13 cellular contexts compared by ENCODE assay signal in genomic region chr7:75967573-75967997, GRCh38. TPM values are rescaled to one million over a fixed set of nuclear protein-coding genes. Genes with fewer than 3 reads are reported as not detected.
DNase-seq lines count a peak whose midpoint lies in the region; ATAC-seq and TF ChIP-seq lines count a peak whose summit lies in the region.
"Had no signal": no experiment of that assay in that cellular context is flagged by ENCODE, and none has a peak within 500 bp of the region (broad histone marks: within the 10 kb centered on the region; RNA-seq: fewer than 3 reads in every experiment).

No MANE protein-coding gene starts in this region.

- H3K27me3 ChIP-seq in Peyer's patch (no peaks in the 10 kb centered on the region), psoas muscle (ENCODE audit: insufficient read depth in 3 of 3, low read length in 2 of 3) (no peaks in the 10 kb centered on the region)
- H3K27me3 ChIP-seq: SJSA1 had no signal

- WGBS in psoas muscle, 3 donors, result 38 to 51% (median 43%) methylated on average over 12 of the region's 12 CpGs

- H3K36me3 ChIP-seq in Peyer's patch (peaks cover 0 to 22% (median 0%) of the 10 kb centered on the region in 3 donors), psoas muscle (ENCODE audit: insufficient read depth in 1 of 2, low read depth in 1 of 2) (no peaks in the 10 kb centered on the region)

- H3K27ac ChIP-seq in Peyer's patch (peak overlapping the region; percentile 60 to 88 (median 67)), psoas muscle (peak overlapping the region; percentile 98)
- H3K27ac ChIP-seq: SJSA1 had no signal

- TF ChIP-seq CTCF in Peyer's patch (IDR thresholded peaks at IDR 0.05) (no peak), glutamatergic neuron (IDR thresholded peaks at IDR 0.05; ENCODE audit: partially characterized antibody, unreplicated experiment) (no peak), psoas muscle (IDR thresholded peaks at IDR 0.05) (no peak), omental fat pad (IDR thresholded peaks at IDR 0.05) (no peak)

- H3K4me3 ChIP-seq in Peyer's patch (no peak overlapping the region), psoas muscle (peak overlapping the region; percentile 24)
- H3K4me3 ChIP-seq: SJSA1 had no signal

- H3K4me1 ChIP-seq in Peyer's patch (peaks cover 0 to 39% (median 0%) of the 10 kb centered on the region in 4 donors), psoas muscle (peaks cover 88% of the 10 kb centered on the region)

- DNase-seq in GF-D8 (lab: John Stamatoyannopoulos, UW) (peak; percentile 76), Peyer's patch (no peak), glutamatergic neuron (no peak), psoas muscle (no peak), omental fat pad (ENCODE audit: low spot score) (no peak), mucosa of gallbladder (ENCODE audit: low spot score) (no peak)
- DNase-seq in activated T-cell treated with anti-CD3 and anti-CD28 coated beads, Interleukin-2, amount 50 U/mL, for 48 hours, result no peak
- DNase-seq: effector CD8-positive, alpha-beta T cell; Karpas-422; kidney glomerular epithelial cell; stimulated activated CD4-positive, alpha-beta T cell treated with anti-CD3 and anti-CD28 coated beads, Interleukin-4, amount 100 ng/mL, for 1 hour had no signal

- intact Hi-C loops in psoas muscle (cut with DNase I), result no loop called here

- H3K4me1 Mint-ChIP-seq in glutamatergic neuron (ENCODE audit: low read depth, unreplicated experiment), result peaks cover 52% of the 10 kb centered on the region

- no peaks in the 10 kb centered on the region for H3K36me3 Mint-ChIP-seq in glutamatergic neuron (ENCODE audit: unreplicated experiment)

- H3K4me3 Mint-ChIP-seq in glutamatergic neuron (ENCODE audit: unreplicated experiment), result no peak overlapping the region

- TF ChIP-seq POLR2A in Peyer's patch (IDR thresholded peaks at IDR 0.05), result no peak

- peaks cover 31% of the 10 kb centered on the region for H3K9me3 Mint-ChIP-seq in glutamatergic neuron (ENCODE audit: unreplicated experiment)

- ATAC-seq in psoas muscle (no peak), omental fat pad (ENCODE audit: low FRiP score) (no peak), HG03025 (IDR thresholded peaks at IDR 0.05; ENCODE audit: low FRiP score, unreplicated experiment) (no peak)

- H3K9me3 ChIP-seq in Peyer's patch (no peaks in the 10 kb centered on the region), psoas muscle (no peaks in the 10 kb centered on the region)
- H3K9me3 ChIP-seq: SJSA1 had no signal

- H3K27me3 Mint-ChIP-seq in glutamatergic neuron (ENCODE audit: unreplicated experiment), result peaks cover 19% of the 10 kb centered on the region

- H3K27ac Mint-ChIP-seq in glutamatergic neuron (ENCODE audit: unreplicated experiment), result peak overlapping the region; percentile 98

RNA-seq across cellular contexts. Expression of gene TMEM120A, which starts 26.8 kb away (rescaled TPM):
- total RNA-seq in Peyer's patch (100 to 1,000 TPM in 2 of 4 donors, 10 to 100 TPM in 2; 62.7 to 116 (median 101) TPM), glutamatergic neuron (ENCODE audit: unreplicated experiment) (26.4 TPM), psoas muscle (100 to 1,000 TPM in 1 of 4 donors, 10 to 100 TPM in 3; 70.1 to 103 (median 87.1) TPM), omental fat pad (100 to 1,000 TPM in 1 of 4 donors, 10 to 100 TPM in 3; 34.9 to 104 (median 51.5) TPM), mucosa of gallbladder (69.1 TPM)
- polyA plus RNA-seq in psoas muscle, result 100 to 1,000 TPM; 106 to 185 (median 107) TPM

RNA-seq across cellular contexts. Expression of gene POR, which starts 52.6 kb away (rescaled TPM):
- total RNA-seq in Peyer's patch (100 to 1,000 TPM in 3 of 4 donors, 10 to 100 TPM in 1; 67.7 to 625 (median 451) TPM), glutamatergic neuron (ENCODE audit: unreplicated experiment) (119 TPM), psoas muscle (100 to 1,000 TPM in 2 of 4 donors, 10 to 100 TPM in 2; 48.8 to 206 (median 117) TPM), omental fat pad (100 to 1,000 TPM; 105 to 243 (median 150) TPM), mucosa of gallbladder (195 TPM)
- 100 to 1,000 TPM in 2 of 3 donors, 10 to 100 TPM in 1; 81.4 to 288 (median 138) TPM for polyA plus RNA-seq in psoas muscle
